Comparison of ENCODE assay signal across 9 cellular contexts in genomic region chr2:206423147-206423546, GRCh38. TPM values are rescaled to one million over a fixed set of nuclear protein-coding genes. Genes with fewer than 3 reads are reported as not detected.
A peak's percentile ranks its signal among the peaks of the same experiment; 100 is the strongest.
DNase-seq lines count a peak whose midpoint lies in the region; ATAC-seq lines count a peak whose summit lies in the region.
"Had no signal": no experiment of that assay in that cellular context is flagged by ENCODE, and none has a peak within 500 bp of the region (broad histone marks: within the 10 kb centered on the region; RNA-seq: fewer than 3 reads in every experiment).

No MANE protein-coding gene starts in this region.

- ATAC-seq in GM18867 (IDR thresholded peaks at IDR 0.05; ENCODE audit: unreplicated experiment) = peak; percentile 85
- peak; percentile 60 for ATAC-seq in HG02798 (IDR thresholded peaks at IDR 0.05; ENCODE audit: poor library complexity, unreplicated experiment)
- ATAC-seq: natural killer cell treated with Interleukin-12 subunit alpha and Interleukin-12 subunit beta and Interleukin-15 and Interleukin-18, amount 100 ng/mL, for 72 hours had no signal

- DNase-seq in SK-N-DZ (ENCODE audit: low spot score) (peak; percentile 40), iris pigment epithelial cell (ENCODE audit: low read depth) (peak; percentile 74), NCI-H510A treated with DMSO at 0.1 percent for 48 hours (lab: John Stamatoyannopoulos, UW) (no peak), AG20443 (ENCODE audit: low spot score) (no peak), HK-2 (ENCODE audit: unreplicated experiment) (no peak)
- DNase-seq: MM.1S had no signal

RNA-seq across cellular contexts. Expression of gene ADAM23, which starts 20.2 kb away (rescaled TPM):
- 7.2 and 8.0 TPM in 2 replicates for polyA plus RNA-seq in SK-N-DZ (2014; cell fraction: cytosol; rRNA removed)
- polyA plus RNA-seq in SK-N-DZ (2014; cell fraction: nucleus; rRNA removed) = 12.0 and 13.3 TPM in 2 replicates

Comparison
In these comparisons a context has a peak if more than half of its experiments do, and no peak if none do; other contexts are left out.
1. DNase-seq: peak in SK-N-DZ (single experiment) and iris pigment epithelial cell (single experiment); none in NCI-H510A treated with DMSO at 0.1 percent for 48 hours (single experiment), AG20443 (single experiment) and HK-2 (single experiment).